In the genomic region with DNA sequence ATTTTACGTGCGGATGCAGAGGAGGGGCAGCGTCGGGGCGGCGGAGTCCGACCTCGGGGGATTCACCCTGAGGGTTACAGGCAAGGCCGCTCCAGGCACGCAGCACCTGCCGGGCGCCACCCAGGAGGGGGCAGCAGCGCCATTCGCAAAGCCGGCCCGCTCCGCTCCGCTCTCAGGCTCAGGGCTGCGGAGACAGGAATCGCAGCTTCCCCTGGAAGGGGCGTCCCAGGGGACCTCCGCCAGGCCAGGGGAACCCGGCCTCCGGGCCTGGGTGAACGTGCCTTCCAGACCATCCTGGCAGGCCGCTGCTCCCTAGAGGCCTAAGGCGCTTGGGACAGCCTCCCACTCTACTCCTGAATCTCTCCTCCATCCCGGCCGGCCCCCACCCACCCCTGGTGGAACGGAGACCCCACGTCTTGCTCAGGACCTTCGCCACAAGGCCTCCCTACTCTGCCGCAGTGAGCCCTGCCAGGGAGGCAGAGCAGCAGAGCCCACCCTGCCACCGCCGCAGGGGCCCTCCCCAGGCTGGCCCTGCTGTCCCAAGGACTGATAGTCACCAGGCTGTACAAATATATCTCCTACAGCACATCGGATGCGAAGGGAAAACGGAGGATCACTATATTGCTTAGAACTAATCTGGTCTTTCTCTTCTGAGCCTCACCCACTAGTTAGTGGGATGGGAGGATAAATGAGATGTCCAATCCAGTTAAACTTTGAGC, we compare ENCODE assay signal across 8 cellular contexts.
A peak's percentile ranks its signal among the peaks of the same experiment; 100 is the strongest.
DNase-seq lines count a peak whose midpoint lies in the region; ATAC-seq and TF ChIP-seq lines count a peak whose summit lies in the region.

No MANE protein-coding gene starts in this region.

- H3K4me1 ChIP-seq in SJCRH30 (no peaks in the 10 kb centered on the region), smooth muscle cell (ENCODE audit: low read depth) (peaks cover 7% of the 10 kb centered on the region)

- peak; percentile 90 for ATAC-seq in GM19025 (IDR thresholded peaks at IDR 0.05; ENCODE audit: low read depth, unreplicated experiment)
- ATAC-seq in HG03135 (IDR thresholded peaks at IDR 0.05; ENCODE audit: unreplicated experiment), result peak; percentile 93
- ATAC-seq in activated naive CD8-positive, alpha-beta T cell treated with anti-CD3 and anti-CD28 coated beads, Interleukin-2, amount 50 U/mL, for 24 hours, result peak; percentile 94

- H3K9me3 Mint-ChIP-seq in activated naive CD8-positive, alpha-beta T cell treated with anti-CD3 and anti-CD28 coated beads, Interleukin-2, amount 50 U/mL, for 24 hours, result peaks cover 4% of the 10 kb centered on the region

- peak overlapping the region; percentile 81 for H2AFZ ChIP-seq in smooth muscle cell (ENCODE audit: low read depth)

- POLR2A ChIA-PET in AG04449 (lab: Yijun Ruan, JAX), result no interaction called here

- no peaks in the 10 kb centered on the region for H3K79me2 ChIP-seq in smooth muscle cell (ENCODE audit: low read depth)

- no peak overlapping the region for H3K27ac Mint-ChIP-seq in activated naive CD8-positive, alpha-beta T cell treated with anti-CD3 and anti-CD28 coated beads, Interleukin-2, amount 50 U/mL, for 24 hours

- TF ChIP-seq CTCF in AG04449 (IDR thresholded peaks at IDR 0.05; ENCODE audit: insufficient read depth, low read length, missing control alignments) (peak; percentile 98), smooth muscle cell (IDR thresholded peaks at IDR 0.05; ENCODE audit: borderline replicate concordance, insufficient read depth, poor library complexity, severe bottlenecking) (peak; percentile 79)

- H3K27me3 ChIP-seq in SJCRH30 (no peaks in the 10 kb centered on the region), smooth muscle cell (ENCODE audit: low read depth) (peaks cover 10% of the 10 kb centered on the region)

- H3K36me3 Mint-ChIP-seq in activated naive CD8-positive, alpha-beta T cell treated with anti-CD3 and anti-CD28 coated beads, Interleukin-2, amount 50 U/mL, for 24 hours (ENCODE audit: low read depth), result no peaks in the 10 kb centered on the region

- H3K4me3 Mint-ChIP-seq in activated naive CD8-positive, alpha-beta T cell treated with anti-CD3 and anti-CD28 coated beads, Interleukin-2, amount 50 U/mL, for 24 hours, result no peak overlapping the region

- H3K4me2 ChIP-seq in smooth muscle cell, result peak overlapping the region; percentile 84

- H3K4me3 ChIP-seq in AG04449 (ENCODE audit: low read depth, low read length), result no peak overlapping the region
- peak overlapping the region; percentile 31 for H3K4me3 ChIP-seq in SJCRH30
- H3K4me3 ChIP-seq in smooth muscle cell, result peak overlapping the region; percentile 35

- DNase-seq in AG04449 (ENCODE audit: low read depth, low spot score) (no peak), SJCRH30 (peak; percentile 81 to 84), iPS DF 19.7 (ENCODE audit: low read depth, low spot score) (peak; percentile 72), smooth muscle cell (lab: John Stamatoyannopoulos, UW; ENCODE audit: unreplicated experiment) (peak; percentile 15), SKM-1 (lab: John Stamatoyannopoulos, UW; ENCODE audit: unreplicated experiment) (no peak)
- peak; percentile 81 for DNase-seq in activated naive CD8-positive, alpha-beta T cell treated with anti-CD3 and anti-CD28 coated beads, Interleukin-2, amount 50 U/mL, for 24 hours

- no peaks in the 10 kb centered on the region for H4K20me1 ChIP-seq in smooth muscle cell (ENCODE audit: low read depth)

- WGBS in smooth muscle cell (ENCODE audit: low lambda C conversion rate), result 15% methylated on average over 16 of the region's 38 CpGs

- H3K36me3 ChIP-seq in SJCRH30 (no peaks in the 10 kb centered on the region), smooth muscle cell (ENCODE audit: low read depth) (no peaks in the 10 kb centered on the region)

- H3F3A ChIP-seq in smooth muscle cell (ENCODE audit: low read depth), result no peaks in the 10 kb centered on the region

- peaks cover 11% of the 10 kb centered on the region for H3K4me1 Mint-ChIP-seq in activated naive CD8-positive, alpha-beta T cell treated with anti-CD3 and anti-CD28 coated beads, Interleukin-2, amount 50 U/mL, for 24 hours

- H3K9ac ChIP-seq in smooth muscle cell (ENCODE audit: low read depth), result no peak overlapping the region

- H3K27me3 Mint-ChIP-seq in activated naive CD8-positive, alpha-beta T cell treated with anti-CD3 and anti-CD28 coated beads, Interleukin-2, amount 50 U/mL, for 24 hours, result peaks cover 22% of the 10 kb centered on the region

- CTCF ChIA-PET in AG04449 (lab: Yijun Ruan, JAX), result interaction anchor here (0.9 to 8.1 kb wide), 24 partner anchors 11 to 429 kb away, joined by 3 to 106 read pairs (median 4); no protein-coding TSS in a partner anchor

- H3K9me3 ChIP-seq in SJCRH30 (replicated peaks), result no peaks in the 10 kb centered on the region
- H3K9me3 ChIP-seq in smooth muscle cell (replicated peaks; ENCODE audit: low read depth), result no peaks in the 10 kb centered on the region

- H3K27ac ChIP-seq in SJCRH30, result peak overlapping the region; percentile 20; the same call in 1 of the 2 replicates
- no peak overlapping the region for H3K27ac ChIP-seq in smooth muscle cell (ENCODE audit: low read depth)

Comparison
In these comparisons a context has a peak if more than half of its experiments do, and no peak if none do; other contexts are left out.
1. DNase-seq: peak in SJCRH30 (2 of 2), activated naive CD8-positive, alpha-beta T cell treated with anti-CD3 and anti-CD28 coated beads, Interleukin-2, amount 50 U/mL, for 24 hours (single experiment), iPS DF 19.7 (single experiment) and smooth muscle cell (single experiment); none in AG04449 (single experiment) and SKM-1 (single experiment).
2. Peak in every context shown above with its lines, with median percentiles within 50 percentile points of each other: ATAC-seq.